Comparison of ENCODE assay signal across 16 cellular contexts in genomic region chr20:54058420-54059139, GRCh38. TPM values are rescaled to one million over a fixed set of nuclear protein-coding genes. Genes with fewer than 3 reads are reported as not detected.
DNase-seq lines count a peak whose midpoint lies in the region; ATAC-seq and TF ChIP-seq lines count a peak whose summit lies in the region.
"Had no signal": no experiment of that assay in that cellular context is flagged by ENCODE, and none has a peak within 500 bp of the region (broad histone marks: within the 10 kb centered on the region; RNA-seq: fewer than 3 reads in every experiment).

No MANE protein-coding gene starts in this region.

- POLR2A ChIA-PET in activated B cell treated with CpG ODN at 0.5 μM for 24 hours (lab: Charles Lee), result interaction anchor here (0.7 kb wide), 1 partner anchor 34 kb away, joined by 15 read pairs; no protein-coding TSS in a partner anchor

- H3K9me3 Mint-ChIP-seq in activated B cell treated with CpG ODN at 0.5 μM for 24 hours, result no peaks in the 10 kb centered on the region
- H3K9me3 Mint-ChIP-seq: CD8-positive, alpha-beta T cell had no signal

- H3K27me3 Mint-ChIP-seq in activated B cell treated with CpG ODN at 0.5 μM for 24 hours, result no peaks in the 10 kb centered on the region

- ATAC-seq in GM18498 (IDR thresholded peaks at IDR 0.05; ENCODE audit: unreplicated experiment) (peak; percentile 64), GM21367 (IDR thresholded peaks at IDR 0.05; ENCODE audit: unreplicated experiment) (peak; percentile 45), HG03196 (IDR thresholded peaks at IDR 0.05; ENCODE audit: unreplicated experiment) (peak; percentile 42), activated B cell treated with CpG ODN at 0.5 μM for 24 hours (ENCODE audit: low read depth) (peak; percentile 64), Right ventricle myocardium inferior (no peak), HG02623 (IDR thresholded peaks at IDR 0.05; ENCODE audit: unreplicated experiment) (no peak)
- ATAC-seq: CD8-positive, alpha-beta T cell; gastroesophageal sphincter; left colon had no signal

- DNase-seq in activated B cell treated with CpG ODN at 0.5 μM for 24 hours (no peak), stomach (no peak), Right ventricle myocardium inferior (ENCODE audit: missing footprints) (no peak), HUDEP-2 (lab: John Stamatoyannopoulos, UW; ENCODE audit: unreplicated experiment in 76 of 76) (no peak)
- DNase-seq: activated CD4-positive, alpha-beta T cell treated with anti-CD3 and anti-CD28 coated beads, Interleukin-2, amount 50 U/mL, for 4 hours; CD8-positive, alpha-beta T cell; HCEC 1CT; left colon; NCI-H226; occipital lobe had no signal

- no peak overlapping the region for H3K4me3 Mint-ChIP-seq in activated B cell treated with CpG ODN at 0.5 μM for 24 hours
- H3K4me3 Mint-ChIP-seq: CD8-positive, alpha-beta T cell had no signal

- no peaks in the 10 kb centered on the region for H3K36me3 Mint-ChIP-seq in activated B cell treated with CpG ODN at 0.5 μM for 24 hours (ENCODE audit: low read depth)
- H3K36me3 Mint-ChIP-seq: CD8-positive, alpha-beta T cell had no signal

- no peaks in the 10 kb centered on the region for H3K9me3 ChIP-seq in stomach
- H3K9me3 ChIP-seq: gastroesophageal sphincter had no signal

- H3K27ac Mint-ChIP-seq in activated B cell treated with CpG ODN at 0.5 μM for 24 hours, result peak overlapping the region; percentile 62
- H3K27ac Mint-ChIP-seq: CD8-positive, alpha-beta T cell had no signal

- H3K36me3 ChIP-seq in stomach, result peaks cover 0 to 12% (median 0%) of the 10 kb centered on the region in 4 donors
- H3K36me3 ChIP-seq: gastroesophageal sphincter had no signal

- peaks cover 17% of the 10 kb centered on the region for H3K4me1 Mint-ChIP-seq in activated B cell treated with CpG ODN at 0.5 μM for 24 hours

- TF ChIP-seq EP300 in stomach (IDR thresholded peaks at IDR 0.05), result no peak

- TF ChIP-seq CTCF in activated B cell treated with CpG ODN at 0.5 μM for 24 hours (IDR thresholded peaks at IDR 0.05) (no peak), stomach (IDR thresholded peaks at IDR 0.05) (no peak)

- no peak overlapping the region for H3K4me3 ChIP-seq in stomach
- H3K4me3 ChIP-seq: gastroesophageal sphincter had no signal

- no peak overlapping the region for H3K27ac ChIP-seq in stomach
- H3K27ac ChIP-seq: gastroesophageal sphincter had no signal

- 76 to 81% (median 80%) methylated on average over 16 of the region's 16 CpGs for WGBS in stomach, 5 donors

- H3K27me3 ChIP-seq in stomach, result no peaks in the 10 kb centered on the region
- H3K27me3 ChIP-seq: gastroesophageal sphincter had no signal

- intact Hi-C loops in activated B cell treated with CpG ODN at 0.5 μM for 24 hours (cut with micrococcal nuclease) (no loop called here), stomach (cut with DNase I; ENCODE audit: low total_unique reads) (no loop called here), Right ventricle myocardium inferior (cut with DNase I) (no loop called here)

- no peak for TF ChIP-seq POLR2A in stomach (IDR thresholded peaks at IDR 0.05)

- peaks cover 0 to 16% (median 4%) of the 10 kb centered on the region in 4 donors for H3K4me1 ChIP-seq in stomach

- CTCF ChIA-PET in activated B cell treated with CpG ODN at 0.5 μM for 24 hours (lab: Charles Lee), result interaction anchor here (2.1 kb wide), 1 partner anchor 142 kb away, joined by 5 read pairs; no protein-coding TSS in a partner anchor

RNA-seq across cellular contexts. Expression of gene BCAS1, which starts 11.8 kb away (rescaled TPM):
- total RNA-seq in activated B cell treated with CpG ODN at 0.5 μM for 24 hours, result 1.3 and 1.7 TPM in 2 replicates
- 100 to 1,000 TPM in 2 of 5 donors, 10 to 100 TPM in 3; 29.0 to 110 (median 98.6) TPM for total RNA-seq in stomach
- 100 to 1,000 TPM in 1 of 3 donors, 10 to 100 TPM in 1, 1 to 10 TPM in 1; 6.3 to 145 (median 36.4) TPM for polyA plus RNA-seq in stomach
- total RNA-seq in Right ventricle myocardium inferior, result not detected
- total RNA-seq: CD8-positive, alpha-beta T cell; dermis microvascular lymphatic vessel endothelial cell had no signal

Comparison
In these comparisons a context has a peak if more than half of its experiments do, and no peak if none do; other contexts are left out.
1. ATAC-seq: peak in GM18498 (single experiment), GM21367 (single experiment), HG03196 (single experiment) and activated B cell treated with CpG ODN at 0.5 μM for 24 hours (single experiment); none in Right ventricle myocardium inferior (single experiment) and HG02623 (single experiment).
2. RNA of gene BCAS1, which starts 11.8 kb away (total RNA-seq): 29.0 to 110 TPM in stomach; 1.3 to 1.7 TPM in activated B cell treated with CpG ODN at 0.5 μM for 24 hours and not detected in Right ventricle myocardium inferior (single experiment); every median in the first group is over 10 times any median in the second.